In genomic region chr13:77033717-77034302, GRCh38 we compare ENCODE assay signal across 1 cellular context.
TF ChIP-seq lines count a peak whose summit lies in the region.

No MANE protein-coding gene starts in this region.

TF ChIP-seq in GM12878, 131 proteins besides CTCF, POLR2A, EP300 and RAD21:
- no peak for TF ChIP-seq MYB (IDR thresholded peaks at IDR 0.05; ENCODE audit: borderline replicate concordance, low read depth, low read length)
- TF ChIP-seq SMC3 (IDR thresholded peaks at IDR 0.05; ENCODE audit: borderline replicate concordance, low read length): no peak
- TF ChIP-seq HDAC6 (IDR thresholded peaks at IDR 0.05; ENCODE audit: unreplicated experiment): no peak
- TF ChIP-seq ZNF24 (IDR thresholded peaks at IDR 0.05): no peak
